Comparison of ENCODE assay signal across 8 cellular contexts in the genomic region with DNA sequence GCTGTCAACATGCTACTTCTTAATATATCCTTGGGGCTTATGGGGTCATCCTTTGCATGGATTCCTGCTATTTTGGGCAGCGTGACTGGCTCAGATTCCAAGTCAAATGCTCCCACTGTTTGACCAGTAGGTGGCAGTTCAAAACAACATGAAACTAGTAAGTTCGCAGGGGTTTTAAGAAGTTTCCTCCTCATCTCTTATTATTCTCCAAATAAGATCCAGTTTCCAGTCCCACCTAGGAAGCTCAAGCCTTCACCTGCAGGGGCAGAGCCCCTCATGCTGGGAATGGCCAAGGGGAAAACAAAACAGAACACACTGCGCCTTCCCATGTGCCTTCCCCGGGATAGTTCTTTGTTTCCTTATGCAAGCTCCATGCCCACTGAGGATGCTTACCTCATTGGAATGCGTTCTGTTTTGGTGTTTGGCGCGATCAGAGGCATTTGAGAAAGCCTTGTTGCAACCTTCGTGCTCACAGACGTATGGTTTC.
A peak's percentile ranks its signal among the peaks of the same experiment; 100 is the strongest.
DNase-seq lines count a peak whose midpoint lies in the region; ATAC-seq and TF ChIP-seq lines count a peak whose summit lies in the region.

No MANE protein-coding gene starts in this region.

- H3K9me3 ChIP-seq in SU-DHL-6 (ENCODE audit: insufficient read depth, low read length) (no peaks in the 10 kb centered on the region), MG63 (no peaks in the 10 kb centered on the region)

- intact Hi-C loops in head of caudate nucleus (cut with DNase I), result loop anchor here (10.0 kb wide), 2 partner anchors 258 to 858 kb away; partner anchors contain the start of gene GLI3

- H3K36me3 ChIP-seq in SU-DHL-6 (ENCODE audit: low read length) (no peaks in the 10 kb centered on the region), MG63 (no peaks in the 10 kb centered on the region)

- no peaks in the 10 kb centered on the region for H3K79me2 ChIP-seq in SU-DHL-6 (ENCODE audit: insufficient read depth, low read length)

- H3K9me2 ChIP-seq in SU-DHL-6 (replicated peaks; ENCODE audit: insufficient read depth, low read length), result no peaks in the 10 kb centered on the region

- H2AFZ ChIP-seq in SU-DHL-6 (ENCODE audit: low read depth, low read length, severe bottlenecking), result no peak overlapping the region

- TF ChIP-seq CTCF in HFF-Myc (IDR thresholded peaks at IDR 0.05; ENCODE audit: low read depth, low read length, missing control alignments) (peak; percentile 84), SU-DHL-6 (IDR thresholded peaks at IDR 0.05; ENCODE audit: insufficient read depth, low read length, poor library complexity, severe bottlenecking) (peak; percentile 74)

- H3F3A ChIP-seq in SU-DHL-6 (ENCODE audit: insufficient read depth), result no peaks in the 10 kb centered on the region

- ATAC-seq in esophagus mucosa, result no peak

- no peaks in the 10 kb centered on the region for H4K20me1 ChIP-seq in SU-DHL-6 (ENCODE audit: low read depth, low read length)

- H3K9ac ChIP-seq in SU-DHL-6 (ENCODE audit: low read length), result no peak overlapping the region

- no peak overlapping the region for H3K27ac ChIP-seq in SU-DHL-6 (ENCODE audit: low read depth, low read length)

- DNase-seq in AG20443 (ENCODE audit: low spot score) (peak; percentile 55), HFF-Myc (ENCODE audit: extremely low read depth, low read depth) (no peak), head of caudate nucleus (peak in 22 of 42 donors; percentile 30 to 72 (median 52)), renal cortical epithelial cell (ENCODE audit: low read depth) (peak; percentile 70), MG63 (no peak)
- no peak for DNase-seq in activated CD4-positive, alpha-beta T cell treated with anti-CD3 and anti-CD28 coated beads, Interleukin-2, amount 50 U/mL, for 48 hours

- H3K4me3 ChIP-seq in HFF-Myc (replicated peaks; ENCODE audit: low read depth, low read length) (no peak overlapping the region), SU-DHL-6 (ENCODE audit: insufficient read depth, low read length, poor library complexity, severe bottlenecking) (no peak overlapping the region), MG63 (no peak overlapping the region)

- no peaks in the 10 kb centered on the region for H3K27me3 ChIP-seq in SU-DHL-6 (ENCODE audit: low read length)
- no peaks in the 10 kb centered on the region for H3K27me3 ChIP-seq in MG63

- H3K4me2 ChIP-seq in SU-DHL-6 (ENCODE audit: low read depth, low read length, poor library complexity, severe bottlenecking), result no peak overlapping the region

Comparison
In these comparisons a context has a peak if more than half of its experiments do, and no peak if none do; other contexts are left out.
1. DNase-seq: peak in AG20443 (single experiment), head of caudate nucleus (22 of 42) and renal cortical epithelial cell (single experiment); none in HFF-Myc (single experiment), activated CD4-positive, alpha-beta T cell treated with anti-CD3 and anti-CD28 coated beads, Interleukin-2, amount 50 U/mL, for 48 hours (0 of 2) and MG63 (single experiment).